ENCODE assay signal across 1 cellular context in genomic region chr11:65637794-65638317, GRCh38.
A peak's percentile ranks its signal among the peaks of the same experiment; 100 is the strongest.
TF ChIP-seq lines count a peak whose summit lies in the region.

SIPA1 (plus strand) TSS chr11:65638101; CDS start chr11:65640922, 2,821 bp downstream.

TF ChIP-seq in WTC11, 78 proteins besides CTCF, POLR2A, EP300 and RAD21 (continued from another document):
- TF ChIP-seq HMGXB4 (CRISPR knock-in tag; IDR thresholded peaks at IDR 0.05) (peak; percentile 71; the same call in 1 of the 2 replicates), ZBTB43 (CRISPR knock-in tag; IDR thresholded peaks at IDR 0.05) (peak; percentile 61; the same call in 1 of the 2 replicates), ZMAT4 (CRISPR knock-in tag; IDR thresholded peaks at IDR 0.05) (no peak), MLX (CRISPR knock-in tag; IDR thresholded peaks at IDR 0.05) (no peak), ZNF671 (CRISPR knock-in tag; IDR thresholded peaks at IDR 0.05) (no peak), ZSCAN18 (CRISPR knock-in tag; IDR thresholded peaks at IDR 0.05) (no peak), NR2C2 (CRISPR knock-in tag; IDR thresholded peaks at IDR 0.05) (no peak), ZNF416 (CRISPR knock-in tag; IDR thresholded peaks at IDR 0.05) (0 out of 2 replicates have a peak, but pooled peaks have one; percentile 11), E2F4 (CRISPR knock-in tag; IDR thresholded peaks at IDR 0.05; ENCODE audit: borderline replicate concordance, low read depth) (peak; percentile 59; the same call in 1 of the 2 replicates), FOXP1 (CRISPR knock-in tag; IDR thresholded peaks at IDR 0.05; ENCODE audit: borderline replicate concordance) (peak; percentile 64; the same call in 1 of the 2 replicates), E2F5 (CRISPR knock-in tag; IDR thresholded peaks at IDR 0.05) (peak; percentile 92), GTF2I (CRISPR knock-in tag; conservative IDR thresholded peaks at IDR 0.05) (no peak)
